In genomic region chr1:206066479-206067171, GRCh38 we compare ENCODE assay signal across 1 cellular context.
TF ChIP-seq lines count a peak whose summit lies in the region.

No MANE protein-coding gene starts in this region.

TF ChIP-seq in K562, 482 proteins besides CTCF, POLR2A, EP300 and RAD21 (continued from another document):
- TF ChIP-seq, protein P1, sequence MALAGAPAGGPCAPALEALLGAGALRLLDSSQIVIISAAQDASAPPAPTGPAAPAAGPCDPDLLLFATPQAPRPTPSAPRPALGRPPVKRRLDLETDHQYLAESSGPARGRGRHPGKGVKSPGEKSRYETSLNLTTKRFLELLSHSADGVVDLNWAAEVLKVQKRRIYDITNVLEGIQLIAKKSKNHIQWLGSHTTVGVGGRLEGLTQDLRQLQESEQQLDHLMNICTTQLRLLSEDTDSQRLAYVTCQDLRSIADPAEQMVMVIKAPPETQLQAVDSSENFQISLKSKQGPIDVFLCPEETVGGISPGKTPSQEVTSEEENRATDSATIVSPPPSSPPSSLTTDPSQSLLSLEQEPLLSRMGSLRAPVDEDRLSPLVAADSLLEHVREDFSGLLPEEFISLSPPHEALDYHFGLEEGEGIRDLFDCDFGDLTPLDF (CRISPR knock-in tag; IDR thresholded peaks at IDR 0.05) = no peak
- no peak for TF ChIP-seq EHMT2 (IDR thresholded peaks at IDR 0.05)
- no peak for TF ChIP-seq NFRKB (IDR thresholded peaks at IDR 0.05; ENCODE audit: low read depth)
- no peak for TF ChIP-seq ATF4 (CRISPR knock-in tag; IDR thresholded peaks at IDR 0.05)
- peak; percentile 29; the same call in 1 of the 2 replicates for TF ChIP-seq JUND (IDR thresholded peaks at IDR 0.05; ENCODE audit: borderline replicate concordance, low read depth, low read length)
- TF ChIP-seq JUND (tag; IDR thresholded peaks at IDR 0.05; ENCODE audit: borderline replicate concordance, low read depth, low read length) = no peak; the same call in 2 of the 3 replicates
- peak; percentile 86 for TF ChIP-seq NCOR1 (IDR thresholded peaks at IDR 0.05)
- TF ChIP-seq, protein P2, sequence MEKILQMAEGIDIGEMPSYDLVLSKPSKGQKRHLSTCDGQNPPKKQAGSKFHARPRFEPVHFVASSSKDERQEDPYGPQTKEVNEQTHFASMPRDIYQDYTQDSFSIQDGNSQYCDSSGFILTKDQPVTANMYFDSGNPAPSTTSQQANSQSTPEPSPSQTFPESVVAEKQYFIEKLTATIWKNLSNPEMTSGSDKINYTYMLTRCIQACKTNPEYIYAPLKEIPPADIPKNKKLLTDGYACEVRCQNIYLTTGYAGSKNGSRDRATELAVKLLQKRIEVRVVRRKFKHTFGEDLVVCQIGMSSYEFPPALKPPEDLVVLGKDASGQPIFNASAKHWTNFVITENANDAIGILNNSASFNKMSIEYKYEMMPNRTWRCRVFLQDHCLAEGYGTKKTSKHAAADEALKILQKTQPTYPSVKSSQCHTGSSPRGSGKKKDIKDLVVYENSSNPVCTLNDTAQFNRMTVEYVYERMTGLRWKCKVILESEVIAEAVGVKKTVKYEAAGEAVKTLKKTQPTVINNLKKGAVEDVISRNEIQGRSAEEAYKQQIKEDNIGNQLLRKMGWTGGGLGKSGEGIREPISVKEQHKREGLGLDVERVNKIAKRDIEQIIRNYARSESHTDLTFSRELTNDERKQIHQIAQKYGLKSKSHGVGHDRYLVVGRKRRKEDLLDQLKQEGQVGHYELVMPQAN (IDR thresholded peaks at IDR 0.05; ENCODE audit: borderline replicate concordance) = no peak
- TF ChIP-seq FOXM1 (IDR thresholded peaks at IDR 0.05; ENCODE audit: low read depth) = peak; percentile 85; the same call in 1 of the 2 replicates
- TF ChIP-seq FOXM1 (CRISPR knock-in tag; IDR thresholded peaks at IDR 0.05; ENCODE audit: low read depth) = no peak
- TF ChIP-seq GTF2F1 (IDR thresholded peaks at IDR 0.05; ENCODE audit: low read depth, low read length) = no peak
- TF ChIP-seq ZMIZ1 (IDR thresholded peaks at IDR 0.05; ENCODE audit: low read depth in 2 of 2, low read length in 2 of 2) = 0 out of 4 replicates have a peak, but pooled peaks of 1 of the 2 experiments have one; percentile 57
- no peak for TF ChIP-seq NR2C2 (CRISPR knock-in tag; IDR thresholded peaks at IDR 0.05)
- TF ChIP-seq NR2C2 (tag; IDR thresholded peaks at IDR 0.05) = no peak
- peak; percentile 84; the same call in 1 of the 2 replicates for TF ChIP-seq POLR2AphosphoS5 (IDR thresholded peaks at IDR 0.05; ENCODE audit: control insufficient read depth, insufficient read depth, low read depth, low read length)
- TF ChIP-seq, protein P3, sequence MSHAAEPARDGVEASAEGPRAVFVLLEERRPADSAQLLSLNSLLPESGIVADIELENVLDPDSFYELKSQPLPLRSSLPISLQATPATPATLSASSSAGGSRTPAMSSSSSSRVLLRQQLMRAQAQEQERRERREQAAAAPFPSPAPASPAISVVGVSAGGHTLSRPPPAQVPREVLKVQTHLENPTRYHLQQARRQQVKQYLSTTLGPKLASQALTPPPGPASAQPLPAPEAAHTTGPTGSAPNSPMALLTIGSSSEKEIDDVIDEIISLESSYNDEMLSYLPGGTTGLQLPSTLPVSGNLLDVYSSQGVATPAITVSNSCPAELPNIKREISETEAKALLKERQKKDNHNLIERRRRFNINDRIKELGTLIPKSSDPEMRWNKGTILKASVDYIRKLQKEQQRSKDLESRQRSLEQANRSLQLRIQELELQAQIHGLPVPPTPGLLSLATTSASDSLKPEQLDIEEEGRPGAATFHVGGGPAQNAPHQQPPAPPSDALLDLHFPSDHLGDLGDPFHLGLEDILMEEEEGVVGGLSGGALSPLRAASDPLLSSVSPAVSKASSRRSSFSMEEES (CRISPR knock-in tag; IDR thresholded peaks at IDR 0.05) = peak; percentile 50
- TF ChIP-seq MED1 (CRISPR knock-in tag; IDR thresholded peaks at IDR 0.05; ENCODE audit: borderline replicate concordance) = no peak
- TF ChIP-seq U2AF2 (optimal IDR thresholded peaks at IDR 0.05; ENCODE audit: low read depth, low read length) = no peak
- peak in 1 of 2 experiments; percentile 40; a peak in 1 of 4 replicates for TF ChIP-seq MAZ (CRISPR knock-in tag; conservative IDR thresholded peaks at IDR 0.05 in 1 of 2, IDR thresholded peaks at IDR 0.05 in 1 of 2)
- TF ChIP-seq ZFPM2 (CRISPR knock-in tag; IDR thresholded peaks at IDR 0.05) = no peak
- TF ChIP-seq NFYB (IDR thresholded peaks at IDR 0.05; ENCODE audit: extremely low read depth, insufficient read length) = no peak
- TF ChIP-seq KDM4B (IDR thresholded peaks at IDR 0.05; ENCODE audit: borderline replicate concordance in 2 of 2, low read depth in 1 of 2) = no peak
- TF ChIP-seq HDAC1 (IDR thresholded peaks at IDR 0.05) = peak in 1 of 2 experiments; percentile 70; a peak in 1 of 4 replicates
- no peak for TF ChIP-seq HIVEP1 (CRISPR knock-in tag; IDR thresholded peaks at IDR 0.05)
- no peak for TF ChIP-seq SETDB1 (IDR thresholded peaks at IDR 0.05; ENCODE audit: low read length)
- TF ChIP-seq MYC (IDR thresholded peaks at IDR 0.05; ENCODE audit: low read depth, low read length) = no peak
- no peak for TF ChIP-seq MYC (CRISPR knock-in tag; IDR thresholded peaks at IDR 0.05; ENCODE audit: borderline replicate concordance, low read depth)
- no peak for TF ChIP-seq SFPQ (IDR thresholded peaks at IDR 0.05; ENCODE audit: low read depth, low read length)
- no peak for TF ChIP-seq HNRNPUL1 (IDR thresholded peaks at IDR 0.05; ENCODE audit: low read length)
- peak in 1 of 2 experiments; percentile 63; a peak in 1 of 4 replicates for TF ChIP-seq ZNF639 (CRISPR knock-in tag; conservative IDR thresholded peaks at IDR 0.05 in 1 of 2, IDR thresholded peaks at IDR 0.05 in 1 of 2)
- peak; percentile 52; the same call in 1 of the 2 replicates for TF ChIP-seq HEY1 (CRISPR knock-in tag; IDR thresholded peaks at IDR 0.05; ENCODE audit: borderline replicate concordance)
- no peak for TF ChIP-seq ILK (tag; IDR thresholded peaks at IDR 0.05; ENCODE audit: borderline replicate concordance, low read depth)
- peak; percentile 96 for TF ChIP-seq KLF16 (IDR thresholded peaks at IDR 0.05)
- TF ChIP-seq BDP1 (IDR thresholded peaks at IDR 0.05; ENCODE audit: insufficient read depth, insufficient read length) = no peak
- no peak for TF ChIP-seq ELF1 (tag; IDR thresholded peaks at IDR 0.05)
- no peak; the same call in 1 of the 2 replicates for TF ChIP-seq CC2D1A (IDR thresholded peaks at IDR 0.05)
- TF ChIP-seq SAFB (IDR thresholded peaks at IDR 0.05; ENCODE audit: borderline replicate concordance, low read depth, low read length) = no peak
- TF ChIP-seq PBX2 (CRISPR knock-in tag; IDR thresholded peaks at IDR 0.05; ENCODE audit: low read depth) = no peak
- TF ChIP-seq PBX2 (tag; conservative IDR thresholded peaks at IDR 0.05; ENCODE audit: low read depth) = peak; percentile 51
- no peak for TF ChIP-seq ERF (CRISPR knock-in tag; IDR thresholded peaks at IDR 0.05)
- TF ChIP-seq ZNF134 (CRISPR knock-in tag; conservative IDR thresholded peaks at IDR 0.05) = no peak; the same call in 1 of the 2 replicates
- no peak for TF ChIP-seq E4F1 (CRISPR knock-in tag; IDR thresholded peaks at IDR 0.05; ENCODE audit: borderline replicate concordance)
- no peak for TF ChIP-seq TCF7 (IDR thresholded peaks at IDR 0.05; ENCODE audit: borderline replicate concordance)
- TF ChIP-seq ZNF766 (CRISPR knock-in tag; conservative IDR thresholded peaks at IDR 0.05) = peak; percentile 85
- TF ChIP-seq ZNF644 (tag; IDR thresholded peaks at IDR 0.05; ENCODE audit: low read depth) = peak; percentile 80; the same call in 1 of the 2 replicates
